8 cellular contexts compared by ENCODE assay signal in genomic region chr2:196171248-196171871, GRCh38.
A peak's percentile ranks its signal among the peaks of the same experiment; 100 is the strongest.
DNase-seq lines count a peak whose midpoint lies in the region; ATAC-seq and TF ChIP-seq lines count a peak whose summit lies in the region.

Gene STK17B, minus strand, starts transcription at chr2:196171578. Its CDS starts 8,195 bp downstream, at chr2:196163383.

- H3K4me3 ChIP-seq in astrocyte of the cerebellum (ENCODE audit: low read depth, low read length), result peak within 1 kb of the TSS; percentile 85

- ATAC-seq in GM18502 (IDR thresholded peaks at IDR 0.05; ENCODE audit: poor library complexity, unreplicated experiment) (peak; percentile 53), HG02885 (IDR thresholded peaks at IDR 0.05; ENCODE audit: poor library complexity, unreplicated experiment) (peak; percentile 57)

- peak; percentile 12 for TF ChIP-seq CTCF in astrocyte of the cerebellum (IDR thresholded peaks at IDR 0.05; ENCODE audit: low read depth, low read length, missing control alignments)

- DNase-seq in NCI-H2029 treated with DMSO at 0.1 percent for 48 hours (lab: John Stamatoyannopoulos, UW) (peak; percentile 29), T-helper 9 cell (peak; percentile 97), astrocyte of the cerebellum (ENCODE audit: low read depth) (peak; percentile 87), hippocampal formation (lab: John Stamatoyannopoulos, UW) (peak; percentile 80 to 85), retina (peak; percentile 90), cortex of kidney (lab: John Stamatoyannopoulos, UW) (no peak)

- in situ Hi-C loops in astrocyte of the cerebellum (cut with HindIII; ENCODE audit: low sequenced_read_pairs), result no loop called here
